In the genomic region with DNA sequence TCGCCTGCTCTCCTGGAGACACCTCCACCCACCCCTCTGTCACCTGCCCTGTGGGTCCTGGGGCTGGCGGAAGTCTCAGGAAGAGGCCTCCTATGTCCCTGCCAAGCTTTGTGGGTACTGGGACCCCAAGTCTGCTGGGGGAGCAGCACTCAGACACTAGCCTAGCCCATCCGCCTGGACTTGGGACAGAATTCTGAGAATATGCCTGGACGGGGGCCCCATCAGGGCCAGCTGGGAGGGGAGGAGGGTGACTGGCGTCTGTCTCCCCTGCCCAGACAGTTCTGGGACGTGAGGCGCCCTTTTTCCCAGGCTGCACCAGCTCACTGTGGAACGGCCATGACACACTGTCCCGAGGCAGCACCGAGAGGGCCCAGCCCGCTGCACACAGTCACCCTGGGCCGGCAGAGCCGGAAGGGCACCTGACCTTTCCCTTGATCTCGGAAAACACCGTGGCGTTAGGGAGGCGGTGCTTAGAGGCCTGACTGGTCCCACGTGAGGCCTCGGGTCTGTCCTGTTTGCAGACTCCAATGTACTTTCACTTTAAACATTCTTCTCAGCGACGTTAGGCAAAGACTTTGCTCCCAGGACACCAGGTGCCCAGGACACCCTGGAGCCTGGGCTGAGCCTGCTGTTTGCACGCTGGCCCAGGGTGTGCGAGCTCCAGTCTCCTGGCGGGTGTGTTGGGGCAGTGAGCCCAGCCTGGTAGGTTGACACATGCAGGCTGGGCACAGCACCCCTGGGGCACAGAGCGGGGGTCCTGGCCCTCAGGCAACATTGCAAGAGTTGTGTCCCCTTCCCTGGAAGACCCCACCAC, we compare ENCODE assay signal across 12 cellular contexts. TPM values are rescaled to one million over a fixed set of nuclear protein-coding genes. Genes with fewer than 3 reads are reported as not detected.
A peak's percentile ranks its signal among the peaks of the same experiment; 100 is the strongest.
DNase-seq lines count a peak whose midpoint lies in the region; FAIRE-seq and TF ChIP-seq lines count a peak whose summit lies in the region.
"Had no signal": no experiment of that assay in that cellular context is flagged by ENCODE, and none has a peak within 500 bp of the region (broad histone marks: within the 10 kb centered on the region; RNA-seq: fewer than 3 reads in every experiment).

No MANE protein-coding gene starts in this region.

- 84% methylated on average over 25 of the region's 25 CpGs for WGBS in GM23248 (ENCODE audit: low coverage in 1 of 2, low lambda C conversion rate in 2 of 2, missing lambda C conversion rate in 2 of 2), 2 experiments

- FAIRE-seq in urothelium cell line (lab: Jason Lieb, UNC), result no peak

- no peak overlapping the region for H3K4me2 ChIP-seq in fibroblast of lung (ENCODE audit: extremely low read depth, insufficient read depth, low read length)
- no peak overlapping the region for H3K4me2 ChIP-seq in GM23248 (ENCODE audit: unreplicated experiment)

- H3K9me3 Mint-ChIP-seq in neural crest cell, result no peaks in the 10 kb centered on the region
- H3K9me3 Mint-ChIP-seq: endodermal cell; stimulated activated naive CD8-positive, alpha-beta T cell treated with anti-CD3 and anti-CD28 coated beads, Interleukin-15, Interleukin-2, amounts not matched to agents 100 ng/mL and 50 ng/mL, for 24 hours had no signal

- no peaks in the 10 kb centered on the region for H3K79me2 ChIP-seq in fibroblast of lung (ENCODE audit: control insufficient read depth, insufficient read depth, low read length)
- H3K79me2 ChIP-seq in GM23248 (ENCODE audit: insufficient read depth), result no peaks in the 10 kb centered on the region

- H3K9ac ChIP-seq in fibroblast of lung (ENCODE audit: insufficient read depth, low read length) (peak overlapping the region; percentile 7), GM23248 (no peak overlapping the region)

- no peaks in the 10 kb centered on the region for H3K9me2 ChIP-seq in GM23248 (ENCODE audit: insufficient read depth)

- in situ Hi-C loops in GM23248 (cut with MboI), result no loop called here

- peaks cover 14% of the 10 kb centered on the region for H3K27me3 Mint-ChIP-seq in neural crest cell (ENCODE audit: low read depth)
- H3K27me3 Mint-ChIP-seq: activated naive CD8-positive, alpha-beta T cell had no signal

- peaks cover 9% of the 10 kb centered on the region for H3K27me3 ChIP-seq in fibroblast of lung (ENCODE audit: control insufficient read depth, insufficient read depth, low read length)
- peaks cover 5% of the 10 kb centered on the region; the same call in 1 of the 2 replicates for H3K27me3 ChIP-seq in GM23248 (replicated peaks; ENCODE audit: insufficient read depth)

- H3K4me3 Mint-ChIP-seq in neural crest cell, result peak overlapping the region; percentile 31
- H3K4me3 Mint-ChIP-seq: activated naive CD8-positive, alpha-beta T cell; endodermal cell; stimulated activated naive CD8-positive, alpha-beta T cell treated with anti-CD3 and anti-CD28 coated beads, Interleukin-15, Interleukin-2, amounts not matched to agents 100 ng/mL and 50 ng/mL, for 24 hours had no signal

- no peak overlapping the region for H3K27ac Mint-ChIP-seq in neural crest cell (ENCODE audit: unreplicated experiment)
- H3K27ac Mint-ChIP-seq: activated naive CD8-positive, alpha-beta T cell; endodermal cell; stimulated activated naive CD8-positive, alpha-beta T cell treated with anti-CD3 and anti-CD28 coated beads, Interleukin-15, Interleukin-2, amounts not matched to agents 100 ng/mL and 50 ng/mL, for 24 hours had no signal

- no peaks in the 10 kb centered on the region for H3K9me3 ChIP-seq in fibroblast of lung (ENCODE audit: control insufficient read depth, insufficient read depth, low read depth, low read length)
- no peaks in the 10 kb centered on the region for H3K9me3 ChIP-seq in GM23248 (ENCODE audit: low read depth)

- no peak overlapping the region for H3K27ac ChIP-seq in fibroblast of lung (ENCODE audit: insufficient read depth, low read length)
- no peak overlapping the region for H3K27ac ChIP-seq in GM23248

- H3K4me1 ChIP-seq in fibroblast of lung (ENCODE audit: control insufficient read depth, extremely low read depth, insufficient read depth, low read length) (no peaks in the 10 kb centered on the region), GM23248 (ENCODE audit: insufficient read depth) (no peaks in the 10 kb centered on the region)

- H4K20me1 ChIP-seq in fibroblast of lung (ENCODE audit: control insufficient read depth, extremely low read depth, insufficient read depth, low read length) (no peaks in the 10 kb centered on the region), GM23248 (ENCODE audit: insufficient read depth) (no peaks in the 10 kb centered on the region)

- DNase-seq in COLO668 (lab: John Stamatoyannopoulos, UW; ENCODE audit: unreplicated experiment) (peak; percentile 70), NCI-H526 treated with DMSO at 0.1 percent for 48 hours (lab: John Stamatoyannopoulos, UW) (peak; percentile 14), fibroblast of lung (ENCODE audit: low read depth in 2 of 2) (no peak), neural crest cell (ENCODE audit: low read depth, low spot score) (no peak), GM23248 (no peak), NOMO-1 treated with DMSO at 0.1 percent for 48 hours (lab: John Stamatoyannopoulos, UW; ENCODE audit: unreplicated experiment) (no peak), urothelium cell line (ENCODE audit: low spot score) (no peak)
- no peak for DNase-seq in activated CD4-positive, alpha-beta T cell treated with anti-CD3 and anti-CD28 coated beads for 1 hour
- DNase-seq: endodermal cell, NCI-H1436 had no signal

- peaks cover 4% of the 10 kb centered on the region for H3K4me1 Mint-ChIP-seq in neural crest cell

- peaks cover 6% of the 10 kb centered on the region for H3K36me3 ChIP-seq in fibroblast of lung (ENCODE audit: control insufficient read depth, insufficient read depth, low read length)
- no peaks in the 10 kb centered on the region for H3K36me3 ChIP-seq in GM23248 (ENCODE audit: low read depth)

- H2AFZ ChIP-seq in fibroblast of lung (ENCODE audit: low read length) (no peak overlapping the region), GM23248 (no peak overlapping the region)

- H3F3A ChIP-seq in GM23248 (ENCODE audit: insufficient read depth), result no peaks in the 10 kb centered on the region

- no peak for TF ChIP-seq CTCF in fibroblast of lung (conservative IDR thresholded peaks at IDR 0.05 in 1 of 2, IDR thresholded peaks at IDR 0.05 in 1 of 2; ENCODE audit: low read depth in 1 of 2, low read length in 2 of 2)
- no peak for TF ChIP-seq CTCF in neural crest cell (conservative IDR thresholded peaks at IDR 0.05)

- H3K36me3 Mint-ChIP-seq in neural crest cell (ENCODE audit: low read depth), result no peaks in the 10 kb centered on the region
- H3K36me3 Mint-ChIP-seq: activated naive CD8-positive, alpha-beta T cell had no signal

- H3K4me3 ChIP-seq in fibroblast of lung (replicated peaks in 1 of 4; ENCODE audit: control extremely low read depth in 1 of 4, insufficient read depth in 1 of 4, low read depth in 3 of 4, low read length in 4 of 4), result no peak overlapping the region
- no peak overlapping the region for H3K4me3 ChIP-seq in GM23248

RNA-seq across cellular contexts. Expression of gene SLC26A1, which starts 0.7 kb away (rescaled TPM):
- total RNA-seq in fibroblast of lung (0.26 and 0.33 TPM in 2 replicates), neural crest cell (0.27 and 0.84 TPM in 2 replicates)
- polyA plus RNA-seq in fibroblast of lung (0.05 and 0.07 TPM in 2 replicates), GM23248 (2016; fragmentation: Nextera tagmentation; extraction: Ambion mirVana) (1.6 and 1.8 TPM in 2 replicates)
- polyA plus RNA-seq in fibroblast of lung (2012), result 0.86 and 1.7 TPM in 2 replicates
- not detected in 2 replicates for polyA minus RNA-seq in fibroblast of lung (ENCODE audit: low replicate concordance)
- 0.13 and 0.22 TPM in 2 replicates for total RNA-seq in GM23248 (2014; rRNA removed; shearing (Covaris generic))

RNA-seq across cellular contexts. Expression of gene IDUA, which starts 5.7 kb away (rescaled TPM):
- total RNA-seq in fibroblast of lung (10.3 and 11.1 TPM in 2 replicates), neural crest cell (16.4 and 18.0 TPM in 2 replicates)
- polyA plus RNA-seq in fibroblast of lung (2.1 and 3.1 TPM in 2 replicates), GM23248 (2016; fragmentation: Nextera tagmentation; extraction: Ambion mirVana) (26.4 and 28.8 TPM in 2 replicates)
- 5.9 TPM in 2 replicates for polyA plus RNA-seq in fibroblast of lung (2012)
- 4.8 and 6.4 TPM in 2 replicates for polyA minus RNA-seq in fibroblast of lung (ENCODE audit: low replicate concordance)
- total RNA-seq in GM23248 (2014; rRNA removed; shearing (Covaris generic)), result 26.3 and 30.7 TPM in 2 replicates

RNA-seq across cellular contexts. Expression of gene FGFRL1, which starts 18.9 kb away (rescaled TPM):
- total RNA-seq in fibroblast of lung (5.6 and 6.1 TPM in 2 replicates), neural crest cell (54.9 and 58.8 TPM in 2 replicates)
- polyA plus RNA-seq in fibroblast of lung (10.0 and 21.2 TPM in 2 replicates), GM23248 (2016; fragmentation: Nextera tagmentation; extraction: Ambion mirVana) (10.8 and 11.1 TPM in 2 replicates)
- polyA plus RNA-seq in fibroblast of lung (2012), result 10.7 and 18.2 TPM in 2 replicates
- polyA minus RNA-seq in fibroblast of lung (ENCODE audit: low replicate concordance), result 74.1 and 108 TPM in 2 replicates
- 58.7 and 64.9 TPM in 2 replicates for total RNA-seq in GM23248 (2014; rRNA removed; shearing (Covaris generic))

RNA-seq across cellular contexts. Expression of gene DGKQ, which starts 19.1 kb away (rescaled TPM):
- 11.0 and 13.2 TPM in 2 replicates for total RNA-seq in fibroblast of lung
- 2.1 and 3.0 TPM in 2 replicates for polyA plus RNA-seq in fibroblast of lung
- 4.5 and 7.1 TPM in 2 replicates for polyA plus RNA-seq in fibroblast of lung (2012)
- 3.7 and 4.3 TPM in 2 replicates for polyA minus RNA-seq in fibroblast of lung (ENCODE audit: low replicate concordance)
- 15.0 and 15.7 TPM in 2 replicates for total RNA-seq in neural crest cell
- 16.8 and 18.2 TPM in 2 replicates for total RNA-seq in GM23248 (2014; rRNA removed; shearing (Covaris generic))
- 1.4 and 1.9 TPM in 2 replicates for polyA plus RNA-seq in GM23248 (2016; fragmentation: Nextera tagmentation; extraction: Ambion mirVana)

Comparison
In these comparisons a context has a peak if more than half of its experiments do, and no peak if none do; other contexts are left out.
1. DNase-seq: peak in COLO668 (single experiment) and NCI-H526 treated with DMSO at 0.1 percent for 48 hours (single experiment); none in fibroblast of lung (0 of 2), neural crest cell (single experiment), GM23248 (single experiment), NOMO-1 treated with DMSO at 0.1 percent for 48 hours (single experiment), activated CD4-positive, alpha-beta T cell treated with anti-CD3 and anti-CD28 coated beads for 1 hour (single experiment) and urothelium cell line (single experiment).